ENCODE assay signal across 15 cellular contexts in genomic region chr3:43155016-43155415, GRCh38.
"Had no signal": no experiment of that assay in that cellular context is flagged by ENCODE, and none has a peak within 500 bp of the region (broad histone marks: within the 10 kb centered on the region; RNA-seq: fewer than 3 reads in every experiment).

No MANE protein-coding gene starts in this region.

- H3K9me3 ChIP-seq: right atrium auricular region, transverse colon had no signal

- H3K9me3 Mint-ChIP-seq: activated naive CD4-positive, alpha-beta T cell treated with anti-CD3 and anti-CD28 coated beads, Interleukin-2, amount 50 U/mL, for 24 hours; effector memory CD8-positive, alpha-beta T cell; neural crest cell; stimulated activated naive B cell treated with anti-CD40 and anti-IgM and Interleukin-4, amounts not matched to agents 10 μg/mL and 1 μg/mL and 100 μg/mL, for 72 hours had no signal

- H3K27ac Mint-ChIP-seq: activated naive CD4-positive, alpha-beta T cell treated with anti-CD3 and anti-CD28 coated beads, Interleukin-2, amount 50 U/mL, for 24 hours; effector memory CD8-positive, alpha-beta T cell; stimulated activated naive B cell treated with anti-CD40 and anti-IgM and Interleukin-4, amounts not matched to agents 10 μg/mL and 1 μg/mL and 100 μg/mL, for 72 hours had no signal

- H3K36me3 Mint-ChIP-seq: stimulated activated naive B cell treated with anti-CD40 and anti-IgM and Interleukin-4, amounts not matched to agents 10 μg/mL and 1 μg/mL and 100 μg/mL, for 72 hours had no signal

- H3K4me3 ChIP-seq: coronary artery, right atrium auricular region, transverse colon had no signal

- H3K27ac ChIP-seq: brain microvascular endothelial cell, coronary artery, right atrium auricular region, transverse colon, VCaP had no signal

- H3K4me1 Mint-ChIP-seq: neural crest cell; stimulated activated naive B cell treated with anti-CD40 and anti-IgM and Interleukin-4, amounts not matched to agents 10 μg/mL and 1 μg/mL and 100 μg/mL, for 72 hours had no signal

- H3K36me3 ChIP-seq: brain microvascular endothelial cell, right atrium auricular region, transverse colon had no signal

- H3K4me3 Mint-ChIP-seq: activated naive CD4-positive, alpha-beta T cell treated with anti-CD3 and anti-CD28 coated beads, Interleukin-2, amount 50 U/mL, for 24 hours; effector memory CD8-positive, alpha-beta T cell; neural crest cell; stimulated activated naive B cell treated with anti-CD40 and anti-IgM and Interleukin-4, amounts not matched to agents 10 μg/mL and 1 μg/mL and 100 μg/mL, for 72 hours had no signal

- ATAC-seq: effector memory CD8-positive, alpha-beta T cell; stimulated activated naive B cell treated with anti-CD40 and anti-IgM and Interleukin-4, amounts not matched to agents 10 μg/mL and 1 μg/mL and 100 μg/mL, for 72 hours had no signal

- H3K27me3 Mint-ChIP-seq: activated naive CD4-positive, alpha-beta T cell treated with anti-CD3 and anti-CD28 coated beads, Interleukin-2, amount 50 U/mL, for 24 hours had no signal

- DNase-seq: activated CD4-positive, alpha-beta T cell treated with anti-CD3 and anti-CD28 coated beads for 4 hours; activated CD4-positive, alpha-beta T cell treated with anti-CD3 and anti-CD28 coated beads, Interleukin-2, amount 50 U/mL, for 4 hours; activated effector memory CD4-positive, alpha-beta T cell treated with anti-CD3 and anti-CD28 coated beads, Interleukin-2, amount 50 U/mL, for 16 hours; effector memory CD8-positive, alpha-beta T cell; stimulated activated CD4-positive, alpha-beta T cell treated with anti-CD3 and anti-CD28 coated beads, Interleukin-15, amount 100 ng/mL, for 24 hours; stimulated activated CD4-positive, alpha-beta T cell treated with anti-CD3 and anti-CD28 coated beads, Interleukin-2, amount 100 ng/mL, for 24 hours; stimulated activated naive B cell treated with anti-CD40 and anti-IgM and Interleukin-4, amounts not matched to agents 10 μg/mL and 1 μg/mL and 100 μg/mL, for 72 hours; T-helper 9 cell had no signal

- H3K27me3 ChIP-seq: brain microvascular endothelial cell, right atrium auricular region had no signal
